Comparison of ENCODE assay signal across 32 cellular contexts in genomic region chr6:138418118-138418742, GRCh38. TPM values are rescaled to one million over a fixed set of nuclear protein-coding genes. Genes with fewer than 3 reads are reported as not detected.
"Had no signal": no experiment of that assay in that cellular context is flagged by ENCODE, and none has a peak within 500 bp of the region (broad histone marks: within the 10 kb centered on the region; RNA-seq: fewer than 3 reads in every experiment).

No MANE protein-coding gene starts in this region.

- H3K27me3 ChIP-seq: foreskin keratinocyte, heart left ventricle, neutrophil, testis, transverse colon had no signal

- H3K4me1 Mint-ChIP-seq: nephron progenitor cell had no signal

- H3K9me3 Mint-ChIP-seq: activated T-helper 2 cell treated with anti-CD3 and anti-CD28 coated beads, Interferon-gamma antibody, Interleukin-2, Interleukin-4, amounts not matched to agents 10 μg/mL and 5 μg/mL and 100 μg/mL, durations not matched to agents 14 hours and 24 hours and 36 hours; immature natural killer cell had no signal

- ATAC-seq: activated CD8-positive, alpha-beta T cell treated with anti-CD3 and anti-CD28 coated beads, Interleukin-2, amount 10 ng/mL, durations not matched to agents 7 days and 5 days; esophagus mucosa; foreskin keratinocyte; heart left ventricle had no signal

- H3K36me3 ChIP-seq: prostate gland had no signal

- H3K27ac ChIP-seq: foreskin keratinocyte, heart left ventricle, neutrophil, prostate gland, SK-N-MC, testis, transverse colon had no signal

- H3K4me3 Mint-ChIP-seq: activated CD8-positive, alpha-beta T cell treated with anti-CD3 and anti-CD28 coated beads, Interleukin-2, amount 10 ng/mL, durations not matched to agents 7 days and 5 days; immature natural killer cell; nephron progenitor cell had no signal

- H3K4me1 ChIP-seq: foreskin keratinocyte, prostate gland, testis had no signal

- H3K9me3 ChIP-seq: neutrophil, prostate gland, testis, transverse colon had no signal

- H3K4me3 ChIP-seq: heart left ventricle, prostate gland, SK-N-MC, smooth muscle cell, testis, transverse colon had no signal

- H3K27ac Mint-ChIP-seq: activated CD8-positive, alpha-beta T cell treated with anti-CD3 and anti-CD28 coated beads, Interleukin-2, amount 10 ng/mL, durations not matched to agents 7 days and 5 days; activated T-helper 2 cell treated with anti-CD3 and anti-CD28 coated beads, Interferon-gamma antibody, Interleukin-2, Interleukin-4, amounts not matched to agents 10 μg/mL and 5 μg/mL and 100 μg/mL, durations not matched to agents 14 hours and 24 hours and 36 hours; nephron progenitor cell had no signal

- DNase-seq: activated CD4-positive, alpha-beta T cell treated with anti-CD3 and anti-CD28 coated beads for 4 hours; activated CD4-positive, CD25-positive, alpha-beta regulatory T cell; activated CD8-positive, alpha-beta T cell treated with anti-CD3 and anti-CD28 coated beads, Interleukin-2, amount 10 ng/mL, durations not matched to agents 7 days and 5 days; amygdala; caudate nucleus; cortex of kidney; foreskin keratinocyte; heart left ventricle; hypothalamus; immature natural killer cell; kidney; left colon; mammary epithelial cell; nephron progenitor cell; retina; stimulated activated CD4-positive, alpha-beta T cell treated with anti-CD3 and anti-CD28 coated beads, Interleukin-4, amount 100 ng/mL, for 4 hours; stimulated activated CD8-positive, alpha-beta memory T cell treated with anti-CD3 and anti-CD28 coated beads, Interleukin-4, amount 100 ng/mL, for 48 hours; stimulated activated naive CD4-positive, alpha-beta T cell; testis; transverse colon had no signal

RNA-seq across cellular contexts. Expression of gene SMIM28, which starts 40.5 kb away (rescaled TPM):
- total RNA-seq: activated CD8-positive, alpha-beta T cell treated with anti-CD3 and anti-CD28 coated beads, Interleukin-2, amount 10 ng/mL, durations not matched to agents 7 days and 5 days; activated T-helper 2 cell treated with anti-CD3 and anti-CD28 coated beads, Interferon-gamma antibody, Interleukin-2, Interleukin-4, amounts not matched to agents 10 μg/mL and 5 μg/mL and 100 μg/mL, durations not matched to agents 14 hours and 24 hours and 36 hours; chondrocyte; esophagus mucosa; foreskin keratinocyte; heart left ventricle; kidney; liver; mammary epithelial cell; mucosa of gallbladder; osteocyte; prostate gland; smooth muscle cell; T-helper 1 cell treated with Interleukin-12 subunit alpha and Interleukin-12 subunit beta and Interleukin-4 antibody, amounts not matched to agents 30 ng/mL and 1 ng/mL, for 36 hours; testis; urinary bladder had no signal
- polyA plus RNA-seq: foreskin keratinocyte, heart left ventricle, immature natural killer cell, liver, mammary epithelial cell, smooth muscle cell, urinary bladder had no signal
